In the genomic region with DNA sequence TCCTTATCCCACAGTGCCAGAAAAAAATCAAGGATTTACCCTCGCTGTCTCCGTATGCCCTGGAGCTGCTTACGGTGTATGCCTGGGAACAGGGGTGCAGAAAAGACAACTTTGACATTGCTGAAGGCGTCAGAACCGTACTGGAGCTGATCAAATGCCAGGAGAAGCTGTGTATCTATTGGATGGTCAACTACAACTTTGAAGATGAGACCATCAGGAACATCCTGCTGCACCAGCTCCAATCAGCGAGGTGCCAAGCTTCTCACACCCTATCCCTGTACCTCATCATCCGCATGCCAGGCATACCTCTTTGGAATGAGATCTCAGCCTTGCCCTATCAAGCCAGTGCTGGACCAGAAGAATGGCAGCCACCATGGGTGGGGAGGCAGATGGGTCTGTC, we compare ENCODE assay signal across 25 cellular contexts. TPM values are rescaled to one million over a fixed set of nuclear protein-coding genes. Genes with fewer than 3 reads are reported as not detected.
"Had no signal": no experiment of that assay in that cellular context is flagged by ENCODE, and none has a peak within 500 bp of the region (broad histone marks: within the 10 kb centered on the region; RNA-seq: fewer than 3 reads in every experiment).

No MANE protein-coding gene starts in this region.

- H3K27me3 Mint-ChIP-seq: activated naive CD4-positive, alpha-beta T cell treated with anti-CD3 and anti-CD28 coated beads, Interleukin-2, amount 10 ng/mL, durations not matched to agents 7 days and 5 days; activated naive CD8-positive, alpha-beta T cell treated with anti-CD3 and anti-CD28 coated beads, Interleukin-2, amount 10 ng/mL, durations not matched to agents 7 days and 5 days; activated T-helper 17 cell treated with anti-CD3 and anti-CD28 coated beads, Interleukin-2, amount 50 U/mL, for 72 hours had no signal

- H3K4me1 Mint-ChIP-seq: activated T-helper 17 cell treated with anti-CD3 and anti-CD28 coated beads, Interleukin-2, amount 50 U/mL, for 72 hours had no signal

- ATAC-seq: activated CD4-positive, CD25-positive, alpha-beta regulatory T cell treated with anti-CD3 and anti-CD28 coated beads, Interleukin-2, amount 50 U/mL, for 24 hours; activated T-helper 17 cell treated with anti-CD3 and anti-CD28 coated beads, Interleukin-2, amount 50 U/mL, for 72 hours had no signal

- H3K9me3 ChIP-seq: adrenal gland had no signal

- H3K27ac Mint-ChIP-seq: activated naive CD4-positive, alpha-beta T cell treated with anti-CD3 and anti-CD28 coated beads, Interleukin-2, amount 10 ng/mL, durations not matched to agents 7 days and 5 days; activated naive CD8-positive, alpha-beta T cell treated with anti-CD3 and anti-CD28 coated beads, Interleukin-2, amount 10 ng/mL, durations not matched to agents 7 days and 5 days; activated T-helper 17 cell treated with anti-CD3 and anti-CD28 coated beads, Interleukin-2, amount 50 U/mL, for 72 hours; T-helper 1 cell treated with Interleukin-12 subunit alpha and Interleukin-12 subunit beta and Interleukin-4 antibody, amounts not matched to agents 30 μg/mL and 1 μg/mL, for 36 hours had no signal

- H3K27me3 ChIP-seq: adrenal gland had no signal

- H3K4me3 ChIP-seq: adrenal gland, PC-9 had no signal

- H2AFZ ChIP-seq: PC-9 had no signal

- DNase-seq: activated CD4-positive, alpha-beta T cell treated with anti-CD3 and anti-CD28 coated beads for 4 hours; activated gamma-delta T cell; activated naive CD4-positive, alpha-beta T cell treated with anti-CD3 and anti-CD28 coated beads, Interleukin-2, amount 10 ng/mL, durations not matched to agents 7 days and 5 days; activated naive CD8-positive, alpha-beta T cell treated with anti-CD3 and anti-CD28 coated beads, Interleukin-2, amount 10 ng/mL, durations not matched to agents 7 days and 5 days; activated T-cell treated with anti-CD3 and anti-CD28 coated beads for 4 hours; activated T-cell treated with anti-CD3 and anti-CD28 coated beads, Interleukin-2, amount 50 U/mL, for 48 hours; adrenal gland; anterior cingulate cortex; cerebellar nuclear complex; KG1; NCI-H1092; NCI-H1417; NCI-H1930; NCI-H2107; NCI-H2171 treated with DMSO at 0.1 percent for 48 hours; NCI-H345; NCI-H510A; NCI-H526 treated with DMSO at 0.1 percent for 48 hours; NCI-H82; PC-9; SHP77 treated with DMSO at 0.1 percent for 48 hours had no signal

- H3K27ac ChIP-seq: adrenal gland, PC-9 had no signal

- H3K9me3 Mint-ChIP-seq: activated naive CD8-positive, alpha-beta T cell treated with anti-CD3 and anti-CD28 coated beads, Interleukin-2, amount 10 ng/mL, durations not matched to agents 7 days and 5 days; activated T-helper 17 cell treated with anti-CD3 and anti-CD28 coated beads, Interleukin-2, amount 50 U/mL, for 72 hours had no signal

- H3K4me3 Mint-ChIP-seq: activated naive CD4-positive, alpha-beta T cell treated with anti-CD3 and anti-CD28 coated beads, Interleukin-2, amount 10 ng/mL, durations not matched to agents 7 days and 5 days; activated naive CD8-positive, alpha-beta T cell treated with anti-CD3 and anti-CD28 coated beads, Interleukin-2, amount 10 ng/mL, durations not matched to agents 7 days and 5 days; activated T-helper 17 cell treated with anti-CD3 and anti-CD28 coated beads, Interleukin-2, amount 50 U/mL, for 72 hours; T-helper 1 cell treated with Interleukin-12 subunit alpha and Interleukin-12 subunit beta and Interleukin-4 antibody, amounts not matched to agents 30 μg/mL and 1 μg/mL, for 36 hours had no signal

- H3K36me3 ChIP-seq: adrenal gland had no signal

- H3K4me2 ChIP-seq: PC-9 had no signal

- H3K4me1 ChIP-seq: adrenal gland had no signal

RNA-seq across cellular contexts. Expression of a gene that starts 59.0 kb away (rescaled TPM):
- total RNA-seq: M059J had no signal
